8 cellular contexts compared by ENCODE assay signal in the genomic region with DNA sequence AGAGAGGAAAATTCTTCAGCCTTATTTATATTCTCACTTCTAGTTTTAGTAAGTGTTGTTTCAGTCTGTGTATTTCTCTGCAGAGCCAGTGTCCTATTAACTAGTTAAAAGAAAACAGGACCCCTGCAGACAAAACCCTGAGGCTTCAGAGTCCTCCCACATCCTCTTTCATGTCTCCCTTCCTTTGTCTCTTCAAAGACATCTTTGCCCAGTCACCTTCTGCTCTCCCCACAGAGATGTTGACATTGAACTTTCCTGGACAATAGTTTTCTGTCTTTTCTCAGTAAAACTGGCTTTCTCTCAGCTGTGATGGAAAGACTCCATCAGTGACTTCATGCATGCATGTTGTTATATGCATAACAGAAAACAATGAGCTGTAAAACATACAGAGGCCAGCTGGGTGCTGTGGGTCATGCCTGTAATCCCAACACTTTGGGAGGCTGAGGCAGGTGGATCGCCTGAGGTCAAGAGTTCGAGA. TPM values are rescaled to one million over a fixed set of nuclear protein-coding genes. Genes with fewer than 3 reads are reported as not detected.
DNase-seq lines count a peak whose midpoint lies in the region; ATAC-seq and TF ChIP-seq lines count a peak whose summit lies in the region.

No MANE protein-coding gene starts in this region.

- no peaks in the 10 kb centered on the region for H3K27me3 Mint-ChIP-seq in mesothelial cell of epicardium (ENCODE audit: low read depth)

- DNase-seq in head of caudate nucleus (peak in 23 of 42 donors; percentile 9 to 80 (median 41)), C1 segment of cervical spinal cord (lab: John Stamatoyannopoulos, UW) (no peak), RKO (ENCODE audit: low spot score) (no peak), NOMO-1 treated with dmso at 0.1 percent for 144 hours (lab: John Stamatoyannopoulos, UW; ENCODE audit: unreplicated experiment) (no peak), mesothelial cell of epicardium (ENCODE audit: low spot score in 2 of 2, unreplicated experiment in 2 of 2) (no peak)

- TF ChIP-seq CTCF in mesothelial cell of epicardium (IDR thresholded peaks at IDR 0.05; ENCODE audit: unreplicated experiment): no peak

- intact Hi-C loops in head of caudate nucleus (cut with DNase I): no loop called here

- ATAC-seq in GM18508 (IDR thresholded peaks at IDR 0.05; ENCODE audit: insufficient read depth, unreplicated experiment) (peak; percentile 86), GM21423 (IDR thresholded peaks at IDR 0.05; ENCODE audit: unreplicated experiment) (peak; percentile 88), HG03354 (IDR thresholded peaks at IDR 0.05; ENCODE audit: poor library complexity, severe bottlenecking, unreplicated experiment) (peak; percentile 88)

- H3K27ac Mint-ChIP-seq in mesothelial cell of epicardium: no peak overlapping the region

- peaks cover 15% of the 10 kb centered on the region for H3K9me3 Mint-ChIP-seq in mesothelial cell of epicardium

- peaks cover 21% of the 10 kb centered on the region for H3K36me3 Mint-ChIP-seq in mesothelial cell of epicardium

- H3K4me1 Mint-ChIP-seq in mesothelial cell of epicardium: peaks cover 18% of the 10 kb centered on the region

- H3K4me3 Mint-ChIP-seq in mesothelial cell of epicardium: no peak overlapping the region

RNA-seq across cellular contexts. Expression of gene GRAMD2B, which starts 20.2 kb away (rescaled TPM):
- total RNA-seq in mesothelial cell of epicardium: 12.0 to 15.0 TPM (median 14.0 TPM) in 3 replicates

Comparison
In these comparisons a context has a peak if more than half of its experiments do, and no peak if none do; other contexts are left out.
1. DNase-seq: peak in head of caudate nucleus (23 of 42); none in C1 segment of cervical spinal cord (0 of 14), RKO (single experiment), NOMO-1 treated with dmso at 0.1 percent for 144 hours (single experiment) and mesothelial cell of epicardium (0 of 2).
2. Peak in every context shown above with its lines, with median percentiles within 50 percentile points of each other: ATAC-seq.